ENCODE assay signal across 22 cellular contexts in genomic region chr6:111212625-111213024, GRCh38.
"Had no signal": no experiment of that assay in that cellular context is flagged by ENCODE, and none has a peak within 500 bp of the region (broad histone marks: within the 10 kb centered on the region; RNA-seq: fewer than 3 reads in every experiment).

No MANE protein-coding gene starts in this region.

- DNase-seq: dermis blood vessel endothelial cell; dorsolateral prefrontal cortex; effector CD4-positive, alpha-beta T cell; effector memory CD4-positive, alpha-beta T cell; foreskin keratinocyte; glutamatergic neuron; heart right ventricle; hippocampal formation; left cardiac atrium; left lung; left ventricle myocardium superior; lower lobe of right lung; mesenchymal stem cell; mucosa of descending colon; naive B cell had no signal

- H3K27ac ChIP-seq: coronary artery, dorsolateral prefrontal cortex, esophagus muscularis mucosa, foreskin keratinocyte, heart right ventricle, left lung, lower lobe of right lung had no signal

- H3K36me3 ChIP-seq: esophagus muscularis mucosa, heart right ventricle, left lung, lower lobe of right lung had no signal

- FAIRE-seq: colon, endothelial cell of umbilical vein, frontal cortex, islet of Langerhans, keratinocyte had no signal

- H3K4me3 ChIP-seq: coronary artery, dorsolateral prefrontal cortex, esophagus muscularis mucosa, heart right ventricle, left lung, lower lobe of right lung, mucosa of descending colon had no signal

- H3K27me3 ChIP-seq: dorsolateral prefrontal cortex, esophagus muscularis mucosa, foreskin keratinocyte, heart right ventricle, left lung had no signal

- H3K9me3 ChIP-seq: esophagus muscularis mucosa, heart right ventricle, left lung, lower lobe of right lung, mucosa of descending colon had no signal

- ATAC-seq: foreskin keratinocyte, heart right ventricle, left cardiac atrium, left lung, left ventricle myocardium superior, lower lobe of right lung, mucosa of descending colon had no signal

- H3K4me1 ChIP-seq: esophagus muscularis mucosa, foreskin keratinocyte, left lung, lower lobe of right lung had no signal
